Comparison of ENCODE assay signal across 13 cellular contexts in the genomic region with DNA sequence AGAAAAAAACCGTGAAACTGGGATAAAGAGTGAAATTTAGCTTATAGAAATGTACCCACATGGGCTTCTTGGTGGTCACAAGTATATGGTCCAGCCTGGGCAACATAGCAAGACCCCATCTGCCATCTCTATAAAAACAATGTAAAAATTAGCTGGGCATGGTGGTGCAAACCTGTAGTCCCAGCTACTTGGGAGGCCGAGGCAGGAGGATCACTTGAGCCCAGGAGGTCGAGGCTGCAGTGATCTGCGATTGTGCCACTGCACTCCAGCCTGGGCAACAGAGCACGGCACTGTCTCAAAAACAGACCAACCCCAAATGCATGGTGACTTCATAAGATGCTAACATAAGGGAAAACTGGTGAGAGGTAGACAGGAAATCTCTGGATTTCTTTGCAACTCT. TPM values are rescaled to one million over a fixed set of nuclear protein-coding genes. Genes with fewer than 3 reads are reported as not detected.
"Had no signal": no experiment of that assay in that cellular context is flagged by ENCODE, and none has a peak within 500 bp of the region (broad histone marks: within the 10 kb centered on the region; RNA-seq: fewer than 3 reads in every experiment).

No MANE protein-coding gene starts in this region.

- H3K36me3 ChIP-seq: ascending aorta, brain microvascular endothelial cell, left lung, lower lobe of right lung had no signal

- H3K27me3 Mint-ChIP-seq: activated naive CD8-positive, alpha-beta T cell; natural killer cell treated with Interleukin-12 subunit alpha and Interleukin-12 subunit beta and Interleukin-15 and Interleukin-18, amount 100 ng/mL, for 72 hours had no signal

- H3K9me3 ChIP-seq: ascending aorta, gastroesophageal sphincter, left lung, lower lobe of right lung, spleen, testis had no signal

- H3K9me3 Mint-ChIP-seq: effector memory CD8-positive, alpha-beta T cell; natural killer cell treated with Interleukin-12 subunit alpha and Interleukin-12 subunit beta and Interleukin-15 and Interleukin-18, amount 100 ng/mL, for 72 hours had no signal

- H3K4me1 ChIP-seq: ascending aorta, gastroesophageal sphincter, left lung, lower lobe of right lung had no signal

- H3K27me3 ChIP-seq: ascending aorta, brain microvascular endothelial cell, dorsolateral prefrontal cortex, gastroesophageal sphincter, left lung, spleen, testis had no signal

- H3K27ac ChIP-seq: ascending aorta, brain microvascular endothelial cell, coronary artery, gastroesophageal sphincter, left lung, lower lobe of right lung, testis had no signal

- H3K27ac Mint-ChIP-seq: activated naive CD8-positive, alpha-beta T cell; effector memory CD8-positive, alpha-beta T cell; natural killer cell treated with Interleukin-12 subunit alpha and Interleukin-12 subunit beta and Interleukin-15 and Interleukin-18, amount 100 ng/mL, for 72 hours had no signal

- H3K4me3 ChIP-seq: ascending aorta, coronary artery, dorsolateral prefrontal cortex, gastroesophageal sphincter, left lung, lower lobe of right lung, spleen, testis had no signal

- H3K4me3 Mint-ChIP-seq: activated naive CD8-positive, alpha-beta T cell; effector memory CD8-positive, alpha-beta T cell; natural killer cell treated with Interleukin-12 subunit alpha and Interleukin-12 subunit beta and Interleukin-15 and Interleukin-18, amount 100 ng/mL, for 72 hours had no signal

- H3K36me3 Mint-ChIP-seq: natural killer cell treated with Interleukin-12 subunit alpha and Interleukin-12 subunit beta and Interleukin-15 and Interleukin-18, amount 100 ng/mL, for 72 hours had no signal

RNA-seq across cellular contexts. Expression of a gene that starts 54.4 kb away (rescaled TPM):
- total RNA-seq: fibroblast of villous mesenchyme had no signal
